Comparison of ENCODE assay signal across 1 cellular context in genomic region chr9:93105620-93106019, GRCh38.
A peak's percentile ranks its signal among the peaks of the same experiment; 100 is the strongest.
TF ChIP-seq lines count a peak whose summit lies in the region.

No MANE protein-coding gene starts in this region.

TF ChIP-seq in GM12878, 131 proteins besides CTCF, POLR2A, EP300 and RAD21:
- 0 out of 2 replicates have a peak, but pooled peaks have one; percentile 20 for TF ChIP-seq RUNX3 (IDR thresholded peaks at IDR 0.05; ENCODE audit: low read length)
- TF ChIP-seq PRDM15 (CRISPR knock-in tag; IDR thresholded peaks at IDR 0.05) = no peak
- TF ChIP-seq ZNF217 (IDR thresholded peaks at IDR 0.05) = no peak
- no peak for TF ChIP-seq RELA (IDR thresholded peaks at IDR 0.05; ENCODE audit: borderline replicate concordance, partially characterized antibody)
- no peak for TF ChIP-seq STAT3 (IDR thresholded peaks at IDR 0.05; ENCODE audit: low read depth, low read length)
- peak; percentile 29; the same call in 1 of the 2 replicates for TF ChIP-seq MTA2 (IDR thresholded peaks at IDR 0.05; ENCODE audit: low read depth)
